Comparison of ENCODE assay signal across 30 cellular contexts in genomic region chr17:63833026-63833740, GRCh38. TPM values are rescaled to one million over a fixed set of nuclear protein-coding genes. Genes with fewer than 3 reads are reported as not detected.
DNase-seq lines count a peak whose midpoint lies in the region; ATAC-seq and TF ChIP-seq lines count a peak whose summit lies in the region.
"Had no signal": no experiment of that assay in that cellular context is flagged by ENCODE, and none has a peak within 500 bp of the region (broad histone marks: within the 10 kb centered on the region; RNA-seq: fewer than 3 reads in every experiment).

No MANE protein-coding gene starts in this region.

- H3K27me3 ChIP-seq in BLaER1 treated with 17β-estradiol and CSF1 and Interleukin-3, amounts not matched to agents 10 nM and 100 nM = no peaks in the 10 kb centered on the region
- H3K27me3 ChIP-seq: left lung, testis had no signal

- peak overlapping the region; percentile 82 for H3K27ac Mint-ChIP-seq in activated CD8-positive, alpha-beta T cell treated with anti-CD3 and anti-CD28 coated beads, Interleukin-2, amount 10 ng/mL, durations not matched to agents 7 days and 5 days
- no peak overlapping the region for H3K27ac Mint-ChIP-seq in activated CD8-positive, alpha-beta T cell treated with anti-CD3 and anti-CD28 coated beads for 36 hours
- H3K27ac Mint-ChIP-seq in T-helper 17 cell (peak overlapping the region; percentile 29), neural crest cell (ENCODE audit: unreplicated experiment) (no peak overlapping the region)
- H3K27ac Mint-ChIP-seq: activated T-helper 1 cell treated with anti-CD3 and anti-CD28 coated beads, Interleukin-12 subunit alpha, Interleukin-12 subunit beta, Interleukin-2, Interleukin-4 antibody, amounts not matched to agents 30 ng/mL and 10 ng/mL and 1 ng/mL, durations not matched to agents 14 hours and 24 hours and 36 hours had no signal

- H3K9me3 Mint-ChIP-seq in activated CD8-positive, alpha-beta T cell treated with anti-CD3 and anti-CD28 coated beads, Interleukin-2, amount 10 ng/mL, durations not matched to agents 7 days and 5 days (ENCODE audit: insufficient read depth) = no peaks in the 10 kb centered on the region
- no peaks in the 10 kb centered on the region for H3K9me3 Mint-ChIP-seq in activated CD8-positive, alpha-beta T cell treated with anti-CD3 and anti-CD28 coated beads for 36 hours
- H3K9me3 Mint-ChIP-seq in neural crest cell = no peaks in the 10 kb centered on the region
- H3K9me3 Mint-ChIP-seq: activated naive CD4-positive, alpha-beta T cell treated with anti-CD3 and anti-CD28 coated beads, Interleukin-2, amount 50 U/mL, for 72 hours; activated T-helper 1 cell treated with anti-CD3 and anti-CD28 coated beads, Interleukin-12 subunit alpha, Interleukin-12 subunit beta, Interleukin-2, Interleukin-4 antibody, amounts not matched to agents 30 ng/mL and 10 ng/mL and 1 ng/mL, durations not matched to agents 14 hours and 24 hours and 36 hours had no signal

- intact Hi-C loops in activated CD8-positive, alpha-beta T cell treated with anti-CD3 and anti-CD28 coated beads for 36 hours (cut with micrococcal nuclease) = loop anchor here (5.0 kb wide), 1 partner anchor 136 kb away; no protein-coding TSS in a partner anchor

- TF ChIP-seq CTCF in activated CD8-positive, alpha-beta T cell treated with anti-CD3 and anti-CD28 coated beads for 36 hours (IDR thresholded peaks at IDR 0.05) = no peak
- no peak for TF ChIP-seq CTCF in neural crest cell (conservative IDR thresholded peaks at IDR 0.05)

- H3K4me2 ChIP-seq in BLaER1 treated with 17β-estradiol and CSF1 and Interleukin-3, amounts not matched to agents 10 nM and 100 nM = peak overlapping the region in 6 of 11 experiments; percentile 51 to 72 (median 69); a peak in 11 of 22 replicates
- H3K4me2 ChIP-seq: KMS-11 had no signal

- no peak for ATAC-seq in activated CD8-positive, alpha-beta T cell treated with anti-CD3 and anti-CD28 coated beads, Interleukin-2, amount 10 ng/mL, durations not matched to agents 7 days and 5 days
- ATAC-seq in activated CD8-positive, alpha-beta T cell treated with anti-CD3 and anti-CD28 coated beads for 36 hours = no peak
- ATAC-seq in T-helper 17 cell = no peak
- no peak for ATAC-seq in HG02870 (IDR thresholded peaks at IDR 0.05; ENCODE audit: unreplicated experiment)
- ATAC-seq: activated naive CD4-positive, alpha-beta T cell treated with anti-CD3 and anti-CD28 coated beads, Interleukin-2, amount 50 U/mL, for 72 hours; left lung; psoas muscle had no signal

- peaks cover 58 to 99% (median 93%) of the 10 kb centered on the region in 10 experiments for H3K4me1 ChIP-seq in BLaER1 treated with 17β-estradiol and CSF1 and Interleukin-3, amounts not matched to agents 10 nM and 100 nM

- peak overlapping the region in 4 of 11 experiments; percentile 22 to 51 (median 30); a peak in 1 of 22 replicates for H3K9ac ChIP-seq in BLaER1 treated with 17β-estradiol and CSF1 and Interleukin-3, amounts not matched to agents 10 nM and 100 nM
- H3K9ac ChIP-seq: KMS-11 had no signal

- H3K27me3 Mint-ChIP-seq in activated CD8-positive, alpha-beta T cell treated with anti-CD3 and anti-CD28 coated beads, Interleukin-2, amount 10 ng/mL, durations not matched to agents 7 days and 5 days (ENCODE audit: low read depth) = no peaks in the 10 kb centered on the region
- no peaks in the 10 kb centered on the region for H3K27me3 Mint-ChIP-seq in activated CD8-positive, alpha-beta T cell treated with anti-CD3 and anti-CD28 coated beads for 36 hours
- H3K27me3 Mint-ChIP-seq in T-helper 17 cell (no peaks in the 10 kb centered on the region), neural crest cell (ENCODE audit: low read depth) (no peaks in the 10 kb centered on the region)

- H3K9me3 ChIP-seq in BLaER1 treated with 17β-estradiol and CSF1 and Interleukin-3, amounts not matched to agents 10 nM and 100 nM (replicated peaks in 1 of 11) = no peaks in the 10 kb centered on the region
- H3K9me3 ChIP-seq in T-helper 17 cell (ENCODE audit: control insufficient read depth, low read length, poor library complexity, severe bottlenecking) = peaks cover 2% of the 10 kb centered on the region
- H3K9me3 ChIP-seq: left lung, psoas muscle, testis had no signal

- H3K27ac ChIP-seq in BLaER1 treated with 17β-estradiol and CSF1 and Interleukin-3, amounts not matched to agents 10 nM and 100 nM = peak overlapping the region in 3 of 11 experiments; percentile 48 to 75 (median 75); a peak in 4 of 22 replicates
- H3K27ac ChIP-seq: KMS-11, left lung, psoas muscle, testis had no signal

- POLR2A ChIA-PET in activated CD8-positive, alpha-beta T cell treated with anti-CD3 and anti-CD28 coated beads, Interleukin-2, amount 10 ng/mL, durations not matched to agents 7 days and 5 days (lab: Charles Lee) = interaction anchor here (1.5 to 11.3 kb wide), 2 partner anchors 8 to 135 kb away, joined by 8 to 124 read pairs; partner anchors contain the start of gene SMARCD2
- POLR2A ChIA-PET in activated CD8-positive, alpha-beta T cell treated with anti-CD3 and anti-CD28 coated beads for 36 hours (lab: Charles Lee) = interaction anchor here (0.7 to 11.6 kb wide), 7 partner anchors 7 to 387 kb away, joined by 3 to 188 read pairs (median 4); partner anchors contain the start of genes CYB561, LIMD2 and SMARCD2

- DNase-seq in activated CD8-positive, alpha-beta T cell treated with anti-CD3 and anti-CD28 coated beads, Interleukin-2, amount 10 ng/mL, durations not matched to agents 7 days and 5 days = no peak
- no peak for DNase-seq in activated CD8-positive, alpha-beta T cell treated with anti-CD3 and anti-CD28 coated beads for 36 hours
- no peak for DNase-seq in T-helper 17 cell
- DNase-seq in neural crest cell (ENCODE audit: low read depth, low spot score) = no peak
- no peak for DNase-seq in NCI-H1417 treated with DMSO at 0.1 percent for 48 hours (lab: John Stamatoyannopoulos, UW)
- DNase-seq in NCI-H2196 treated with DMSO at 0.1 percent for 48 hours (lab: John Stamatoyannopoulos, UW; ENCODE audit: unreplicated experiment) = no peak
- DNase-seq: activated CD4-positive, CD25-positive, alpha-beta regulatory T cell treated with anti-CD3 and anti-CD28 coated beads, Interleukin-2, amount 50 U/mL, for 72 hours; central memory CD4-positive, alpha-beta T cell; HCEC 1CT; left lung; mesendoderm; NCI-H1436; NCI-H2107; NCI-H446; NCI-H774; nucleus accumbens; psoas muscle; RPMI8226; stimulated activated CD4-positive, alpha-beta T cell treated with anti-CD3 and anti-CD28 coated beads, Interleukin-15, amount 100 ng/mL, for 24 hours; stimulated activated naive CD4-positive, alpha-beta T cell treated with Interleukin-2 at 50 U/mL for 16 hours; testis had no signal

- peaks cover 77% of the 10 kb centered on the region for H3K36me3 Mint-ChIP-seq in activated CD8-positive, alpha-beta T cell treated with anti-CD3 and anti-CD28 coated beads, Interleukin-2, amount 10 ng/mL, durations not matched to agents 7 days and 5 days (ENCODE audit: low read depth)
- peaks cover 70% of the 10 kb centered on the region for H3K36me3 Mint-ChIP-seq in activated CD8-positive, alpha-beta T cell treated with anti-CD3 and anti-CD28 coated beads for 36 hours (ENCODE audit: low read depth)
- H3K36me3 Mint-ChIP-seq in T-helper 17 cell (ENCODE audit: low read depth) (peaks cover 2% of the 10 kb centered on the region), neural crest cell (ENCODE audit: low read depth) (peaks cover 19% of the 10 kb centered on the region)

- no peak overlapping the region for H3K4me3 ChIP-seq in BLaER1 treated with 17β-estradiol and CSF1 and Interleukin-3, amounts not matched to agents 10 nM and 100 nM
- H3K4me3 ChIP-seq: left lung, psoas muscle, testis had no signal

- peaks cover 84 to 100% (median 97%) of the 10 kb centered on the region in 11 experiments for H3K36me3 ChIP-seq in BLaER1 treated with 17β-estradiol and CSF1 and Interleukin-3, amounts not matched to agents 10 nM and 100 nM

- CTCF ChIA-PET in activated CD8-positive, alpha-beta T cell treated with anti-CD3 and anti-CD28 coated beads, Interleukin-2, amount 10 ng/mL, durations not matched to agents 7 days and 5 days (lab: Charles Lee) = interaction anchor here (1.2 to 2.1 kb wide), 2 partner anchors 37 to 136 kb away, joined by 6 read pairs; no protein-coding TSS in a partner anchor
- CTCF ChIA-PET in activated CD8-positive, alpha-beta T cell treated with anti-CD3 and anti-CD28 coated beads for 36 hours (lab: Charles Lee) = interaction anchor here (0.9 to 4.0 kb wide), 4 partner anchors 9 to 60 kb away, joined by 3 to 15 read pairs (median 6); partner anchors contain the start of gene CCDC47

- peaks cover 54% of the 10 kb centered on the region for H3K4me1 Mint-ChIP-seq in activated CD8-positive, alpha-beta T cell treated with anti-CD3 and anti-CD28 coated beads, Interleukin-2, amount 10 ng/mL, durations not matched to agents 7 days and 5 days (ENCODE audit: low read depth)
- H3K4me1 Mint-ChIP-seq in activated CD8-positive, alpha-beta T cell treated with anti-CD3 and anti-CD28 coated beads for 36 hours (ENCODE audit: low read depth) = peaks cover 54% of the 10 kb centered on the region
- H3K4me1 Mint-ChIP-seq in T-helper 17 cell (peaks cover 53% of the 10 kb centered on the region), neural crest cell (peaks cover 18% of the 10 kb centered on the region)

- peaks cover 30 to 99% (median 91%) of the 10 kb centered on the region in 11 experiments for H4K20me1 ChIP-seq in BLaER1 treated with 17β-estradiol and CSF1 and Interleukin-3, amounts not matched to agents 10 nM and 100 nM

- no peak overlapping the region for H3K4me3 Mint-ChIP-seq in activated CD8-positive, alpha-beta T cell treated with anti-CD3 and anti-CD28 coated beads, Interleukin-2, amount 10 ng/mL, durations not matched to agents 7 days and 5 days
- H3K4me3 Mint-ChIP-seq in activated CD8-positive, alpha-beta T cell treated with anti-CD3 and anti-CD28 coated beads for 36 hours = no peak overlapping the region
- no peak overlapping the region for H3K4me3 Mint-ChIP-seq in T-helper 17 cell
- H3K4me3 Mint-ChIP-seq in neural crest cell = peak overlapping the region; percentile 61
- H3K4me3 Mint-ChIP-seq: activated T-helper 1 cell treated with anti-CD3 and anti-CD28 coated beads, Interleukin-12 subunit alpha, Interleukin-12 subunit beta, Interleukin-2, Interleukin-4 antibody, amounts not matched to agents 30 ng/mL and 10 ng/mL and 1 ng/mL, durations not matched to agents 14 hours and 24 hours and 36 hours had no signal

RNA-seq across cellular contexts. Expression of gene FTSJ3, which starts 5.7 kb away (rescaled TPM):
- 10 to 100 TPM; 58.7 to 62.2 TPM for total RNA-seq in activated CD8-positive, alpha-beta T cell treated with anti-CD3 and anti-CD28 coated beads, Interleukin-2, amount 10 ng/mL, durations not matched to agents 7 days and 5 days
- total RNA-seq in activated CD8-positive, alpha-beta T cell treated with anti-CD3 and anti-CD28 coated beads for 36 hours = 10 to 100 TPM; 58.3 to 60.9 TPM
- total RNA-seq in T-helper 17 cell = 10 to 100 TPM; 44.2 to 54.3 TPM
- 57.4 and 59.9 TPM in 2 replicates for total RNA-seq in neural crest cell

RNA-seq across cellular contexts. Expression of gene PSMC5, which starts 6.0 kb away (rescaled TPM):
- 100 to 1,000 TPM; 176 to 179 TPM for total RNA-seq in activated CD8-positive, alpha-beta T cell treated with anti-CD3 and anti-CD28 coated beads, Interleukin-2, amount 10 ng/mL, durations not matched to agents 7 days and 5 days
- total RNA-seq in activated CD8-positive, alpha-beta T cell treated with anti-CD3 and anti-CD28 coated beads for 36 hours = 100 to 1,000 TPM; 155 to 157 TPM
- 10 to 100 TPM; 83.5 to 92.2 TPM for total RNA-seq in T-helper 17 cell
- total RNA-seq in neural crest cell = 170 and 178 TPM in 2 replicates

RNA-seq across cellular contexts. Expression of gene SMARCD2, which starts 9.3 kb away (rescaled TPM):
- 100 to 1,000 TPM; 130 to 136 TPM for total RNA-seq in activated CD8-positive, alpha-beta T cell treated with anti-CD3 and anti-CD28 coated beads, Interleukin-2, amount 10 ng/mL, durations not matched to agents 7 days and 5 days
- total RNA-seq in activated CD8-positive, alpha-beta T cell treated with anti-CD3 and anti-CD28 coated beads for 36 hours = 100 to 1,000 TPM in 1 of 2 experiments, 10 to 100 TPM in 1; 99.4 to 103 TPM
- total RNA-seq in T-helper 17 cell (100 to 1,000 TPM in 1 of 2 donors, 10 to 100 TPM in 1; 95.3 to 106 TPM), neural crest cell (43.0 and 45.5 TPM in 2 replicates)

RNA-seq across cellular contexts. Expression of gene CSH2, which starts 40.3 kb away (rescaled TPM):
- not detected for total RNA-seq in activated CD8-positive, alpha-beta T cell treated with anti-CD3 and anti-CD28 coated beads, Interleukin-2, amount 10 ng/mL, durations not matched to agents 7 days and 5 days
- total RNA-seq in activated CD8-positive, alpha-beta T cell treated with anti-CD3 and anti-CD28 coated beads for 36 hours = not detected
- total RNA-seq in T-helper 17 cell = 1 to 10 TPM; 3.6 to 4.0 TPM
- not detected in 2 replicates for total RNA-seq in neural crest cell
- total RNA-seq: A673; activated T-helper 1 cell treated with anti-CD3 and anti-CD28 coated beads, Interleukin-12 subunit alpha, Interleukin-12 subunit beta, Interleukin-2, Interleukin-4 antibody, amounts not matched to agents 30 ng/mL and 10 ng/mL and 1 ng/mL, durations not matched to agents 14 hours and 24 hours and 36 hours; dermis microvascular lymphatic vessel endothelial cell; left lung; psoas muscle; T-helper 1 cell treated with Interleukin-12 subunit alpha and Interleukin-12 subunit beta and Interleukin-4 antibody, amounts not matched to agents 30 ng/mL and 1 ng/mL, for 36 hours had no signal

RNA-seq across cellular contexts. Expression of gene GH2, which starts 48.6 kb away (rescaled TPM):
- total RNA-seq in activated CD8-positive, alpha-beta T cell treated with anti-CD3 and anti-CD28 coated beads, Interleukin-2, amount 10 ng/mL, durations not matched to agents 7 days and 5 days = not detected
- total RNA-seq in activated CD8-positive, alpha-beta T cell treated with anti-CD3 and anti-CD28 coated beads for 36 hours = not detected
- total RNA-seq in T-helper 17 cell = not detected
- not detected in 2 replicates for total RNA-seq in neural crest cell
- total RNA-seq: A673; activated naive CD4-positive, alpha-beta T cell treated with anti-CD3 and anti-CD28 coated beads, Interleukin-2, amount 50 U/mL, for 72 hours; activated T-helper 1 cell treated with anti-CD3 and anti-CD28 coated beads, Interleukin-12 subunit alpha, Interleukin-12 subunit beta, Interleukin-2, Interleukin-4 antibody, amounts not matched to agents 30 ng/mL and 10 ng/mL and 1 ng/mL, durations not matched to agents 14 hours and 24 hours and 36 hours; astrocyte; dermis microvascular lymphatic vessel endothelial cell; left lung; psoas muscle; T-helper 1 cell treated with Interleukin-12 subunit alpha and Interleukin-12 subunit beta and Interleukin-4 antibody, amounts not matched to agents 30 ng/mL and 1 ng/mL, for 36 hours had no signal

Comparison
In these comparisons a context has a peak if more than half of its experiments do, and no peak if none do; other contexts are left out.
1. H3K27ac Mint-ChIP-seq: peak in activated CD8-positive, alpha-beta T cell treated with anti-CD3 and anti-CD28 coated beads, Interleukin-2, amount 10 ng/mL, durations not matched to agents 7 days and 5 days (single experiment) and T-helper 17 cell (single experiment); none in activated CD8-positive, alpha-beta T cell treated with anti-CD3 and anti-CD28 coated beads for 36 hours (single experiment) and neural crest cell (single experiment).